In genomic region chr15:81098349-81098748, GRCh38 we compare ENCODE assay signal across 25 cellular contexts. TPM values are rescaled to one million over a fixed set of nuclear protein-coding genes. Genes with fewer than 3 reads are reported as not detected.
"Had no signal": no experiment of that assay in that cellular context is flagged by ENCODE, and none has a peak within 500 bp of the region (broad histone marks: within the 10 kb centered on the region; RNA-seq: fewer than 3 reads in every experiment).

No MANE protein-coding gene starts in this region.

- H3K27me3 ChIP-seq: colonic mucosa, ovary, right lobe of liver had no signal

- DNase-seq: activated CD4-positive, alpha-beta T cell treated with anti-CD3 and anti-CD28 coated beads, Interleukin-2, amount 50 U/mL, for 4 hours; activated CD8-positive, alpha-beta memory T cell treated with anti-CD3 and anti-CD28 coated beads for 24 hours; activated CD8-positive, alpha-beta memory T cell treated with anti-CD3 and anti-CD28 coated beads, Interleukin-2, amount 50 U/mL, for 4 hours; activated naive CD4-positive, alpha-beta T cell treated with anti-CD3 and anti-CD28 coated beads for 36 hours; activated naive CD8-positive, alpha-beta T cell treated with anti-CD3 and anti-CD28 coated beads, Interleukin-2, amount 10 ng/mL, durations not matched to agents 7 days and 5 days; activated T-cell treated with anti-CD3 and anti-CD28 coated beads, Interleukin-2, amount 50 U/mL, for 24 hours; amniotic stem cell; colonic mucosa; immature natural killer cell; kidney glomerular epithelial cell; naive thymus-derived CD8-positive, alpha-beta T cell; right lobe of liver; stimulated activated CD4-positive, alpha-beta T cell treated with anti-CD3 and anti-CD28 coated beads, Interleukin-2, amount 100 ng/mL, for 24 hours; stomach; T1000; transverse colon had no signal

- H3K4me1 ChIP-seq: colonic mucosa, transverse colon had no signal

- H2AFZ ChIP-seq: hepatocyte had no signal

- H3K4me3 ChIP-seq: colonic mucosa, hepatocyte, ovary, psoas muscle, right lobe of liver, skin epidermis, stomach, transverse colon had no signal

- H3K27ac ChIP-seq: colonic mucosa, epithelial cell of prostate, hepatocyte, neutrophil, ovary, psoas muscle, right lobe of liver, transverse colon had no signal

- H3K4me2 ChIP-seq: hepatocyte had no signal

- H3K9me3 ChIP-seq: colonic mucosa, neutrophil, ovary, psoas muscle, right lobe of liver, stomach, transverse colon had no signal

- H3K36me3 ChIP-seq: colonic mucosa, neutrophil, ovary, right lobe of liver, stomach, transverse colon had no signal

RNA-seq across cellular contexts. Expression of gene CFAP161, which starts 35.7 kb away (rescaled TPM):
- total RNA-seq: activated CD4-positive, alpha-beta T cell treated with anti-CD3 and anti-CD28 coated beads for 36 hours; activated naive CD4-positive, alpha-beta T cell treated with anti-CD3 and anti-CD28 coated beads for 36 hours; activated naive CD8-positive, alpha-beta T cell treated with anti-CD3 and anti-CD28 coated beads, Interleukin-2, amount 10 ng/mL, durations not matched to agents 7 days and 5 days; hepatocyte; transverse colon; WTC11 had no signal
- polyA plus RNA-seq: liver; naive thymus-derived CD8-positive, alpha-beta T cell had no signal
